Comparison of ENCODE assay signal across 21 cellular contexts in genomic region chr17:1469231-1469852, GRCh38. TPM values are rescaled to one million over a fixed set of nuclear protein-coding genes. Genes with fewer than 3 reads are reported as not detected.
DNase-seq lines count a peak whose midpoint lies in the region; ATAC-seq, FAIRE-seq and TF ChIP-seq lines count a peak whose summit lies in the region.
"Had no signal": no experiment of that assay in that cellular context is flagged by ENCODE, and none has a peak within 500 bp of the region (broad histone marks: within the 10 kb centered on the region; RNA-seq: fewer than 3 reads in every experiment).

No MANE protein-coding gene starts in this region.

- no peak overlapping the region for H3K4ac ChIP-seq in IMR-90 (ENCODE audit: low read depth, low read length)

- H3K27ac ChIP-seq in IMR-90 (ENCODE audit: insufficient read depth, low read length) (no peak overlapping the region), K562 (ENCODE audit: extremely low read depth, low read depth, low read length) (no peak overlapping the region), right lobe of liver (peak overlapping the region in 1 of 3 donors; percentile 74)
- H3K27ac ChIP-seq: brain microvascular endothelial cell, parathyroid adenoma, Peyer's patch had no signal

- no peaks in the 10 kb centered on the region for H3K4me1 ChIP-seq in IMR-90 (ENCODE audit: control insufficient read depth, insufficient read depth, low read length)
- peaks cover 0 to 12% of the 10 kb centered on the region in 2 experiments; a peak in 2 of 5 replicates for H3K4me1 ChIP-seq in K562 (replicated peaks in 1 of 2; ENCODE audit: control insufficient read depth in 2 of 2, insufficient read depth in 2 of 2, low read length in 2 of 2)
- peaks cover 0 to 15% (median 6%) of the 10 kb centered on the region in 4 donors for H3K4me1 ChIP-seq in right lobe of liver
- H3K4me1 ChIP-seq: esophagus squamous epithelium, parathyroid adenoma, Peyer's patch had no signal

- H3K79me1 ChIP-seq in IMR-90 (ENCODE audit: low read depth in 1 of 2, low read length in 2 of 2) = peaks cover 11 to 32% of the 10 kb centered on the region in 2 experiments; a peak in 3 of 4 replicates

- no peak overlapping the region for H4K8ac ChIP-seq in IMR-90 (ENCODE audit: low read depth in 2 of 2, low read length in 2 of 2)

- ATAC-seq in IMR-90 (ENCODE audit: low read depth) (no peak), K562 (no peak), right lobe of liver (peak; percentile 31 to 67 (median 61)), HG03520 (IDR thresholded peaks at IDR 0.05; ENCODE audit: unreplicated experiment) (no peak), HG02798 (IDR thresholded peaks at IDR 0.05; ENCODE audit: poor library complexity, unreplicated experiment) (no peak)
- no peak for ATAC-seq in activated naive CD8-positive, alpha-beta T cell treated with anti-CD3 and anti-CD28 coated beads, Interleukin-2, amount 50 U/mL, for 24 hours

- TF ChIP-seq RAD21 in IMR-90 (IDR thresholded peaks at IDR 0.05; ENCODE audit: low read length) = no peak
- TF ChIP-seq RAD21 in K562 (CRISPR knock-in tag; conservative IDR thresholded peaks at IDR 0.05 in 1 of 2, IDR thresholded peaks at IDR 0.05 in 1 of 2) = no peak

- no peaks in the 10 kb centered on the region for H3K79me2 ChIP-seq in K562 (ENCODE audit: control insufficient read depth, insufficient read depth, low read length)
- H3K79me2 ChIP-seq: parathyroid adenoma had no signal

- no peak overlapping the region for H3K56ac ChIP-seq in IMR-90 (ENCODE audit: extremely low read depth, insufficient read depth, low read length)

- no peak overlapping the region for H3K14ac ChIP-seq in IMR-90 (replicated peaks; ENCODE audit: low read depth, low read length)

- dilution Hi-C loops in IMR-90 (cut with HindIII; ENCODE audit: low sequenced_read_pairs, unreplicated experiment) = no loop called here

- TF ChIP-seq CTCF in IMR-90 (conservative IDR thresholded peaks at IDR 0.05; ENCODE audit: low read depth, low read length) = no peak
- TF ChIP-seq CTCF in K562 (IDR thresholded peaks at IDR 0.05 in 2 of 3, conservative IDR thresholded peaks at IDR 0.05 in 1 of 3; ENCODE audit: insufficient read depth in 2 of 3, low read depth in 1 of 3, low read length in 3 of 3) = no peak
- TF ChIP-seq CTCF in right lobe of liver (IDR thresholded peaks at IDR 0.05) = no peak

- H4K91ac ChIP-seq in IMR-90 (ENCODE audit: insufficient read depth, low read depth, low read length) = no peak overlapping the region

- FAIRE-seq in K562 (lab: Jason Lieb, UNC) = no peak
- FAIRE-seq: small intestine had no signal

- TF ChIP-seq EP300 in K562 (IDR thresholded peaks at IDR 0.05; ENCODE audit: low read length) = no peak

- H2AK9ac ChIP-seq in IMR-90 (replicated peaks; ENCODE audit: low read depth, low read length, poor library complexity) = no peak overlapping the region

- no peak overlapping the region for H3K27ac Mint-ChIP-seq in activated naive CD8-positive, alpha-beta T cell treated with anti-CD3 and anti-CD28 coated beads, Interleukin-2, amount 50 U/mL, for 24 hours
- H3K27ac Mint-ChIP-seq: activated naive CD4-positive, alpha-beta T cell treated with anti-CD3 and anti-CD28 coated beads, Interleukin-2, amount 50 U/mL, for 24 hours had no signal

- H3K4me3 Mint-ChIP-seq in activated naive CD8-positive, alpha-beta T cell treated with anti-CD3 and anti-CD28 coated beads, Interleukin-2, amount 50 U/mL, for 24 hours = no peak overlapping the region
- H3K4me3 Mint-ChIP-seq: activated naive CD4-positive, alpha-beta T cell treated with anti-CD3 and anti-CD28 coated beads, Interleukin-2, amount 50 U/mL, for 24 hours had no signal

- CTCF ChIA-PET in IMR-90 (lab: Yijun Ruan, JAX) = no interaction called here
- CTCF ChIA-PET in K562 (lab: Yijun Ruan, JAX; ENCODE audit: low intra/inter-chr PET ratio) = no interaction called here

- no peak overlapping the region for H2BK5ac ChIP-seq in IMR-90 (ENCODE audit: low read depth, low read length, poor library complexity, severe bottlenecking)

- H3K9me3 ChIP-seq in IMR-90 (ENCODE audit: control insufficient read depth, insufficient read depth, low read length) (no peaks in the 10 kb centered on the region), K562 (replicated peaks; ENCODE audit: control insufficient read depth, insufficient read depth, low read depth, low read length) (no peaks in the 10 kb centered on the region), right lobe of liver (no peaks in the 10 kb centered on the region)
- H3K9me3 ChIP-seq: esophagus squamous epithelium, Peyer's patch had no signal

- H3K9ac ChIP-seq in IMR-90 (ENCODE audit: low read depth, low read length) = no peak overlapping the region
- H3K9ac ChIP-seq in K562 (ENCODE audit: insufficient read depth in 1 of 2, low read depth in 2 of 2, low read length in 2 of 2) = no peak overlapping the region
- H3K9ac ChIP-seq: parathyroid adenoma had no signal

- intact Hi-C loops in IMR-90 (cut with micrococcal nuclease) = no loop called here
- intact Hi-C loops in K562 (cut with micrococcal nuclease) = no loop called here
- intact Hi-C loops in right lobe of liver (cut with DNase I) = no loop called here

- no peak overlapping the region for H2BK15ac ChIP-seq in IMR-90 (ENCODE audit: low read depth, low read length)

- H3K27me3 Mint-ChIP-seq in activated naive CD8-positive, alpha-beta T cell treated with anti-CD3 and anti-CD28 coated beads, Interleukin-2, amount 50 U/mL, for 24 hours = peaks cover 22% of the 10 kb centered on the region

- no peak overlapping the region for H2AFZ ChIP-seq in IMR-90 (replicated peaks; ENCODE audit: low read length, poor library complexity)
- no peak overlapping the region for H2AFZ ChIP-seq in K562 (ENCODE audit: low read depth, low read length)
- H2AFZ ChIP-seq: parathyroid adenoma had no signal

- no peak overlapping the region for H2BK120ac ChIP-seq in IMR-90 (ENCODE audit: low read depth, low read length)

- in situ Hi-C loops in IMR-90 (cut with MboI; ENCODE audit: low sequenced_read_pairs) = no loop called here
- in situ Hi-C loops in K562 (cut with MboI) = no loop called here

- DNase-seq in EL (peak; percentile 51), IMR-90 (no peak), K562 (ENCODE audit: extremely low read depth in 1 of 4, low spot score in 3 of 4) (no peak), right lobe of liver (peak in 1 of 3 donors; percentile 53), middle frontal gyrus (ENCODE audit: extremely low spot score, low spot score) (no peak)
- DNase-seq in activated naive CD8-positive, alpha-beta T cell treated with anti-CD3 and anti-CD28 coated beads, Interleukin-2, amount 50 U/mL, for 24 hours = no peak
- DNase-seq: activated CD4-positive, alpha-beta T cell treated with anti-CD3 and anti-CD28 coated beads, Interleukin-2, amount 50 U/mL, for 48 hours; activated T-cell treated with anti-CD3 and anti-CD28 coated beads, Interleukin-2, amount 50 U/mL, for 1 hour; brain microvascular endothelial cell; DMS153; esophagus squamous epithelium; head of caudate nucleus; kidney glomerular epithelial cell; NCI-H187; NCI-H524 treated with DMSO at 0.1 percent for 48 hours; Peyer's patch; small intestine had no signal

- H3K4me2 ChIP-seq in IMR-90 (ENCODE audit: low read depth, low read length) = no peak overlapping the region
- H3K4me2 ChIP-seq in K562 (ENCODE audit: insufficient read depth, low read length) = no peak overlapping the region

- POLR2A ChIA-PET in IMR-90 (lab: Charles Lee; ENCODE audit: unreplicated experiment) = no interaction called here
- POLR2A ChIA-PET in K562 (lab: Yijun Ruan, JAX) = interaction anchor here (0.6 kb wide), 1 partner anchor 818 kb away, joined by 3 read pairs; no protein-coding TSS in a partner anchor

- peaks cover 13% of the 10 kb centered on the region for H3K4me1 Mint-ChIP-seq in activated naive CD8-positive, alpha-beta T cell treated with anti-CD3 and anti-CD28 coated beads, Interleukin-2, amount 50 U/mL, for 24 hours

- no peak overlapping the region for H3K23ac ChIP-seq in IMR-90 (ENCODE audit: low read depth, low read length)

- TF ChIP-seq POLR2A in IMR-90 (IDR thresholded peaks at IDR 0.05; ENCODE audit: low read depth, low read length) (no peak), K562 (conservative IDR thresholded peaks at IDR 0.05) (no peak), right lobe of liver (IDR thresholded peaks at IDR 0.05) (no peak)

- H3K36me3 Mint-ChIP-seq in activated naive CD8-positive, alpha-beta T cell treated with anti-CD3 and anti-CD28 coated beads, Interleukin-2, amount 50 U/mL, for 24 hours (ENCODE audit: low read depth) = peaks cover 12% of the 10 kb centered on the region

- H3K4me3 ChIP-seq in IMR-90 (ENCODE audit: insufficient read depth, low read depth, low read length) (no peak overlapping the region), K562 (no peak overlapping the region), right lobe of liver (no peak overlapping the region)
- H3K4me3 ChIP-seq: esophagus squamous epithelium, Peyer's patch had no signal

- BruUV-seq in IMR-90 (replicated peaks; lab: Mats Ljungman, UMichigan) (no TSS peak), K562 (replicated peaks; lab: Mats Ljungman, UMichigan) (no TSS peak)

- H3K9me3 Mint-ChIP-seq in activated naive CD8-positive, alpha-beta T cell treated with anti-CD3 and anti-CD28 coated beads, Interleukin-2, amount 50 U/mL, for 24 hours = no peaks in the 10 kb centered on the region
- H3K9me3 Mint-ChIP-seq: activated naive CD4-positive, alpha-beta T cell treated with anti-CD3 and anti-CD28 coated beads, Interleukin-2, amount 50 U/mL, for 24 hours had no signal

- H3K18ac ChIP-seq in IMR-90 (ENCODE audit: low read depth, low read length) = no peak overlapping the region

- H2AK5ac ChIP-seq in IMR-90 (ENCODE audit: low read depth, low read length) = no peak overlapping the region

- H4K5ac ChIP-seq in IMR-90 (ENCODE audit: low read depth, low read length) = no peak overlapping the region

- no peaks in the 10 kb centered on the region for H3K27me3 ChIP-seq in IMR-90 (ENCODE audit: control insufficient read depth, insufficient read depth, low read length)
- no peaks in the 10 kb centered on the region for H3K27me3 ChIP-seq in K562 (ENCODE audit: control insufficient read depth in 2 of 2, insufficient read depth in 2 of 2, low read length in 2 of 2)
- H3K27me3 ChIP-seq in right lobe of liver = no peaks in the 10 kb centered on the region
- H3K27me3 ChIP-seq: brain microvascular endothelial cell, esophagus squamous epithelium, Peyer's patch had no signal

- no peak overlapping the region for H2BK20ac ChIP-seq in IMR-90 (ENCODE audit: low read depth, low read length)

- H3K36me3 ChIP-seq in IMR-90 (ENCODE audit: control insufficient read depth, insufficient read depth, low read length) (peaks cover 79% of the 10 kb centered on the region), K562 (ENCODE audit: control insufficient read depth, insufficient read depth, low read length) (peaks cover 35% of the 10 kb centered on the region; the same call in 2 of the 3 replicates), right lobe of liver (peaks cover 0 to 11% (median 0%) of the 10 kb centered on the region in 4 donors)

- WGBS in IMR-90 (ENCODE audit: extremely low coverage in 2 of 2, insufficient read length in 1 of 2), 2 experiments = 73% methylated on average over 11 of the region's 28 CpGs; no CpG with 5 or more reads in 1 of the 2 experiments
- WGBS in K562 (ENCODE audit: insufficient coverage, low coverage, missing lambda C conversion rate) = 95% methylated on average over 27 of the region's 28 CpGs
- 30% methylated on average over 20 of the region's 28 CpGs for WGBS in right lobe of liver (ENCODE audit: insufficient coverage, low coverage, low lambda C conversion rate, missing lambda C conversion rate)

- H3K9me1 ChIP-seq in IMR-90 (ENCODE audit: insufficient read depth, low read length) (peaks cover 2% of the 10 kb centered on the region; the same call in 1 of the 2 replicates), K562 (ENCODE audit: control insufficient read depth, insufficient read depth, low read length) (no peaks in the 10 kb centered on the region)

- H4K20me1 ChIP-seq in IMR-90 (ENCODE audit: insufficient read depth, low read length) = peaks cover 26% of the 10 kb centered on the region
- H4K20me1 ChIP-seq in K562 (replicated peaks; ENCODE audit: control insufficient read depth, insufficient read depth, low read length) = no peaks in the 10 kb centered on the region

RNA-seq across cellular contexts. Expression of gene CRK, which starts 13.3 kb away (rescaled TPM):
- total RNA-seq in IMR-90 (2012; rRNA removed) (100 and 123 TPM in 2 replicates), K562 (2014; rRNA removed) (23.2 and 24.7 TPM in 2 replicates), K562 (2014; rRNA removed; fragmentation: Illumina TruSeq; extraction: Trizol) (30.0 and 31.2 TPM in 2 replicates), K562 (2015; rRNA removed; fragmentation: Illumina TruSeq; extraction: Trizol) (29.2 and 30.2 TPM in 2 replicates), K562 (2021) (22.1 and 23.9 TPM in 2 replicates), right lobe of liver (10 to 100 TPM; 33.9 to 58.6 (median 47.6) TPM)
- polyA plus RNA-seq in IMR-90 (2012; rRNA removed) (48.5 and 57.6 TPM in 2 replicates), K562 (2011; rRNA removed) (32.0 and 40.2 TPM in 2 replicates), K562 (2014; fragmentation: Illumina TruSeq; extraction: Trizol) (26.5 and 27.3 TPM in 2 replicates), K562 (2014; fragmentation: Nextera tagmentation; extraction: Ambion mirVana) (10 to 100 TPM; 13.1 to 17.7 TPM), K562 (2014; rRNA removed) (24.3 and 26.1 TPM in 2 replicates)
- polyA plus RNA-seq in IMR-90 (2012; cell fraction: cytosol; rRNA removed) = 21.4 and 31.0 TPM in 2 replicates
- polyA plus RNA-seq in IMR-90 (2012; cell fraction: nucleus; rRNA removed; ENCODE audit: low replicate concordance) = 8.5 and 27.3 TPM in 2 replicates
- total RNA-seq in K562 (2011; cell fraction: chromatin; rRNA removed; ENCODE audit: low replicate concordance) = 33.0 TPM in 2 replicates
- total RNA-seq in K562 (2011; cell fraction: nucleolus; rRNA removed) = 17.5 and 19.2 TPM in 2 replicates
- total RNA-seq in K562 (2011; cell fraction: nucleoplasm; rRNA removed) = 28.4 and 41.1 TPM in 2 replicates
- 18.8 and 29.0 TPM in 2 replicates for polyA plus RNA-seq in K562 (2011; cell fraction: cytosol; rRNA removed)
- polyA plus RNA-seq in K562 (2011; cell fraction: nucleus; rRNA removed) = 5.0 and 5.4 TPM in 2 replicates
- polyA plus RNA-seq in K562 (2012) = 14.3 and 18.9 TPM in 2 replicates
- polyA minus RNA-seq in K562 (2011; rRNA and poly(A)+ RNA removed) = 46.6 and 50.1 TPM in 2 replicates
- 17.0 and 17.5 TPM in 2 replicates for polyA minus RNA-seq in K562 (2011; cell fraction: cytosol; rRNA and poly(A)+ RNA removed)
- polyA minus RNA-seq in K562 (2011; cell fraction: nucleus; rRNA and poly(A)+ RNA removed) = 4.3 and 5.8 TPM in 2 replicates

RNA-seq across cellular contexts. Expression of gene MYO1C, which starts 23.1 kb away (rescaled TPM):
- total RNA-seq in IMR-90 (2012; rRNA removed) (174 and 196 TPM in 2 replicates), K562 (2014; rRNA removed) (11.6 and 16.2 TPM in 2 replicates), K562 (2014; rRNA removed; fragmentation: Illumina TruSeq; extraction: Trizol) (5.1 and 9.1 TPM in 2 replicates), K562 (2015; rRNA removed; fragmentation: Illumina TruSeq; extraction: Trizol) (9.3 and 11.6 TPM in 2 replicates), K562 (2021) (31.4 and 32.5 TPM in 2 replicates), right lobe of liver (10 to 100 TPM; 56.6 to 94.7 (median 68.3) TPM)
- polyA plus RNA-seq in IMR-90 (2012; rRNA removed) (162 and 188 TPM in 2 replicates), K562 (2011; rRNA removed) (14.8 and 19.1 TPM in 2 replicates), K562 (2014; fragmentation: Illumina TruSeq; extraction: Trizol) (16.4 and 20.3 TPM in 2 replicates), K562 (2014; fragmentation: Nextera tagmentation; extraction: Ambion mirVana) (under 1 TPM; 0.46 to 0.78 TPM), K562 (2014; rRNA removed) (12.7 and 16.6 TPM in 2 replicates)
- 98.5 and 136 TPM in 2 replicates for polyA plus RNA-seq in IMR-90 (2012; cell fraction: cytosol; rRNA removed)
- 327 and 394 TPM in 2 replicates for polyA plus RNA-seq in IMR-90 (2012; cell fraction: nucleus; rRNA removed; ENCODE audit: low replicate concordance)
- total RNA-seq in K562 (2011; cell fraction: chromatin; rRNA removed; ENCODE audit: low replicate concordance) = 62.3 and 168 TPM in 2 replicates
- total RNA-seq in K562 (2011; cell fraction: nucleolus; rRNA removed) = 61.3 and 72.2 TPM in 2 replicates
- total RNA-seq in K562 (2011; cell fraction: nucleoplasm; rRNA removed) = 63.9 and 80.0 TPM in 2 replicates
- 10.3 and 16.8 TPM in 2 replicates for polyA plus RNA-seq in K562 (2011; cell fraction: cytosol; rRNA removed)
- 42.0 and 49.2 TPM in 2 replicates for polyA plus RNA-seq in K562 (2011; cell fraction: nucleus; rRNA removed)
- polyA plus RNA-seq in K562 (2012) = 20.0 and 32.7 TPM in 2 replicates
- 29.7 and 38.7 TPM in 2 replicates for polyA minus RNA-seq in K562 (2011; rRNA and poly(A)+ RNA removed)
- 24.1 and 28.1 TPM in 2 replicates for polyA minus RNA-seq in K562 (2011; cell fraction: cytosol; rRNA and poly(A)+ RNA removed)
- polyA minus RNA-seq in K562 (2011; cell fraction: nucleus; rRNA and poly(A)+ RNA removed) = 19.0 and 27.8 TPM in 2 replicates

RNA-seq across cellular contexts. Expression of gene INPP5K, which starts 47.1 kb away (rescaled TPM):
- total RNA-seq in IMR-90 (2012; rRNA removed) = 16.4 and 17.4 TPM in 2 replicates
- polyA plus RNA-seq in IMR-90 (2012; rRNA removed) = 14.2 and 14.9 TPM in 2 replicates
- polyA plus RNA-seq in IMR-90 (2012; cell fraction: cytosol; rRNA removed) = 12.5 and 16.8 TPM in 2 replicates
- 43.0 and 43.3 TPM in 2 replicates for polyA plus RNA-seq in IMR-90 (2012; cell fraction: nucleus; rRNA removed; ENCODE audit: low replicate concordance)
- total RNA-seq in K562 (2011; cell fraction: chromatin; rRNA removed; ENCODE audit: low replicate concordance) = 20.1 and 48.1 TPM in 2 replicates
- 28.3 and 32.5 TPM in 2 replicates for total RNA-seq in K562 (2011; cell fraction: nucleolus; rRNA removed)
- 18.3 and 29.5 TPM in 2 replicates for total RNA-seq in K562 (2011; cell fraction: nucleoplasm; rRNA removed)
- 15.1 and 23.3 TPM in 2 replicates for total RNA-seq in K562 (2014; rRNA removed)
- total RNA-seq in K562 (2014; rRNA removed; fragmentation: Illumina TruSeq; extraction: Trizol) = 6.0 and 7.2 TPM in 2 replicates
- total RNA-seq in K562 (2015; rRNA removed; fragmentation: Illumina TruSeq; extraction: Trizol) = 5.5 and 7.4 TPM in 2 replicates
- total RNA-seq in K562 (2021) = 11.8 and 13.7 TPM in 2 replicates
- polyA plus RNA-seq in K562 (2011; rRNA removed) = 12.1 and 12.4 TPM in 2 replicates
- polyA plus RNA-seq in K562 (2011; cell fraction: cytosol; rRNA removed) = 13.8 and 18.3 TPM in 2 replicates
- 17.2 and 21.3 TPM in 2 replicates for polyA plus RNA-seq in K562 (2011; cell fraction: nucleus; rRNA removed)
- 14.0 and 20.7 TPM in 2 replicates for polyA plus RNA-seq in K562 (2012)
- 10.1 and 10.2 TPM in 2 replicates for polyA plus RNA-seq in K562 (2014; fragmentation: Illumina TruSeq; extraction: Trizol)
- 1 to 10 TPM in 1 of 2 experiments, under 1 TPM in 1; 0.63 to 1.0 TPM for polyA plus RNA-seq in K562 (2014; fragmentation: Nextera tagmentation; extraction: Ambion mirVana)
- 12.2 and 12.9 TPM in 2 replicates for polyA plus RNA-seq in K562 (2014; rRNA removed)
- polyA minus RNA-seq in K562 (2011; rRNA and poly(A)+ RNA removed) = 10.6 and 16.2 TPM in 2 replicates
- 10.8 and 16.8 TPM in 2 replicates for polyA minus RNA-seq in K562 (2011; cell fraction: cytosol; rRNA and poly(A)+ RNA removed)
- 11.6 and 12.9 TPM in 2 replicates for polyA minus RNA-seq in K562 (2011; cell fraction: nucleus; rRNA and poly(A)+ RNA removed)
- total RNA-seq in right lobe of liver = 10 to 100 TPM; 12.7 to 22.6 (median 18.2) TPM

Comparison
In these comparisons a context has a peak if more than half of its experiments do, and no peak if none do; other contexts are left out.
1. ATAC-seq: peak in right lobe of liver (4 of 4); none in IMR-90 (single experiment), K562 (single experiment), HG03520 (single experiment), activated naive CD8-positive, alpha-beta T cell treated with anti-CD3 and anti-CD28 coated beads, Interleukin-2, amount 50 U/mL, for 24 hours (single experiment) and HG02798 (single experiment).